26 cellular contexts compared by ENCODE assay signal in the genomic region with DNA sequence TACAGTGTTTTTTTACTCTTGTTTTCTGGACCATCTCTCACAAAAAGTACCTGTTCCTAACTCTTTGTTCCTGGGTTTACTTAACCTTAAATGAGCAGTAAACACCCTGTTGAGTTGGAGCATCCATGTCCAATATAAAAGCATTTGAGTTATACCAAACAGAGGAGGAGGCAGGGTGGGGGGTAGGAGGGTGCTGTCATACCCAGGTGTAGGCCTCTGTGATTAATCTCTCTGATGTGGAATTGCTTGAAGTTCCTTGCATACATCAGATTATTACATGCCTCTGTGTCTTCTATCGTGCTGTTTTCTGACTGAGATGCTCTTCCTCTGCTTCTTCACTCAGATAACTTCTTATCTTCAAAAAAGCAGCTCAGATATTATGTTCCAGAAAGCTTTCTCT. TPM values are rescaled to one million over a fixed set of nuclear protein-coding genes. Genes with fewer than 3 reads are reported as not detected.
DNase-seq lines count a peak whose midpoint lies in the region; ATAC-seq, FAIRE-seq and TF ChIP-seq lines count a peak whose summit lies in the region.
"Had no signal": no experiment of that assay in that cellular context is flagged by ENCODE, and none has a peak within 500 bp of the region (broad histone marks: within the 10 kb centered on the region; RNA-seq: fewer than 3 reads in every experiment).

No MANE protein-coding gene starts in this region.

- no peaks in the 10 kb centered on the region for H3K9me3 ChIP-seq in Loucy (ENCODE audit: insufficient read depth, low read depth, low read length)
- H3K9me3 ChIP-seq in PC-9 (ENCODE audit: insufficient read depth, low read depth) = no peaks in the 10 kb centered on the region
- H3K9me3 ChIP-seq in K562 (replicated peaks; ENCODE audit: control insufficient read depth, insufficient read depth, low read depth, low read length) = no peaks in the 10 kb centered on the region
- H3K9me3 ChIP-seq: BE2C, BLaER1, Caco-2 had no signal

- peak; percentile 39 for ATAC-seq in K562

- intact Hi-C loops in PC-9 (cut with micrococcal nuclease; ENCODE audit: unreplicated experiment) = no loop called here
- intact Hi-C loops in K562 (cut with micrococcal nuclease) = no loop called here

- no peaks in the 10 kb centered on the region for H3K9me1 ChIP-seq in K562 (ENCODE audit: control insufficient read depth, insufficient read depth, low read length)

- H2AFZ ChIP-seq in Loucy (ENCODE audit: low read length) (peak overlapping the region; percentile 29), PC-9 (0 out of 2 replicates have a peak overlapping the region, but pooled peaks have one; percentile 27), K562 (ENCODE audit: low read depth, low read length) (no peak overlapping the region)

- no peak for TF ChIP-seq CTCF in Loucy (conservative IDR thresholded peaks at IDR 0.05; ENCODE audit: low read length)
- TF ChIP-seq CTCF in PC-9 (conservative IDR thresholded peaks at IDR 0.05) = no peak
- TF ChIP-seq CTCF in K562 (IDR thresholded peaks at IDR 0.05 in 2 of 3, conservative IDR thresholded peaks at IDR 0.05 in 1 of 3; ENCODE audit: insufficient read depth in 2 of 3, low read depth in 1 of 3, low read length in 3 of 3) = no peak

- peak; percentile 8 for DNase-seq in Jurkat, Clone E6-1 (ENCODE audit: low read depth, low spot score)
- DNase-seq in PC-9 (no peak), K562 (ENCODE audit: extremely low read depth in 1 of 4, low spot score in 3 of 4) (no peak), HEK293T (ENCODE audit: extremely low spot score) (no peak), anterior cingulate cortex (lab: John Stamatoyannopoulos, UW) (no peak), kidney tubule cell (ENCODE audit: low spot score) (no peak)
- DNase-seq in activated CD4-positive, alpha-beta T cell treated with anti-CD3 and anti-CD28 coated beads, Interleukin-2, amount 50 U/mL, for 1 hour = no peak
- DNase-seq: 8988T; ACHN; BE2C; C1 segment of cervical spinal cord; Caco-2; Calu3; CD4-positive, alpha-beta memory T cell; CD4-positive, CD25-positive, alpha-beta regulatory T cell; CD8-positive, alpha-beta memory T cell; DMS53; DMS79; GF-D8 had no signal

- in situ Hi-C loops in K562 (cut with MboI) = no loop called here

- WGBS in K562 (ENCODE audit: insufficient coverage, low coverage, missing lambda C conversion rate) = 0% methylated on average over 1 of the region's 1 CpG

- CTCF ChIA-PET in PC-9 (lab: Charles Lee) = no interaction called here
- CTCF ChIA-PET in K562 (lab: Yijun Ruan, JAX; ENCODE audit: low intra/inter-chr PET ratio) = no interaction called here
- CTCF ChIA-PET in HEK293T (lab: Yijun Ruan, JAX) = no interaction called here

- POLR2A ChIA-PET in PC-9 (lab: Charles Lee; ENCODE audit: unreplicated experiment) (no interaction called here), K562 (lab: Yijun Ruan, JAX) (no interaction called here), HEK293T (lab: Yijun Ruan, JAX) (no interaction called here)

- H3K27ac ChIP-seq in PC-9 (no peak overlapping the region), K562 (ENCODE audit: extremely low read depth, low read depth, low read length) (no peak overlapping the region)
- H3K27ac ChIP-seq: BLaER1 had no signal

- H3K27me3 ChIP-seq in Loucy (ENCODE audit: insufficient read depth, low read length, poor library complexity, severe bottlenecking) = no peaks in the 10 kb centered on the region
- H3K27me3 ChIP-seq in PC-9 (ENCODE audit: insufficient read depth, low read depth) = no peaks in the 10 kb centered on the region
- no peaks in the 10 kb centered on the region for H3K27me3 ChIP-seq in K562 (ENCODE audit: control insufficient read depth in 2 of 2, insufficient read depth in 2 of 2, low read length in 2 of 2)
- H3K27me3 ChIP-seq: BE2C, BLaER1 had no signal

- BruUV-seq in PC-9 (replicated peaks; lab: Mats Ljungman, UMichigan) (no TSS peak), K562 (replicated peaks; lab: Mats Ljungman, UMichigan) (no TSS peak)

- H3K9ac ChIP-seq in Loucy (ENCODE audit: low read depth, low read length, poor library complexity, severe bottlenecking) = no peak overlapping the region
- H3K9ac ChIP-seq in K562 (ENCODE audit: insufficient read depth in 1 of 2, low read depth in 2 of 2, low read length in 2 of 2) = no peak overlapping the region
- H3K9ac ChIP-seq: BLaER1 had no signal

- FAIRE-seq in K562 (lab: Jason Lieb, UNC) = no peak
- FAIRE-seq: A204.1, D721Med, G401.6, GM12891, GM19239 had no signal

- no peak for TF ChIP-seq EP300 in K562 (IDR thresholded peaks at IDR 0.05; ENCODE audit: low read length)

- TF ChIP-seq POLR2A in K562 (conservative IDR thresholded peaks at IDR 0.05) = no peak

- H3K36me3 ChIP-seq in Loucy (ENCODE audit: insufficient read depth, low read length) (no peaks in the 10 kb centered on the region), PC-9 (ENCODE audit: low read depth) (no peaks in the 10 kb centered on the region), K562 (ENCODE audit: control insufficient read depth, insufficient read depth, low read length) (no peaks in the 10 kb centered on the region)
- H3K36me3 ChIP-seq: BE2C, BLaER1 had no signal

- H3K4me2 ChIP-seq in Loucy (ENCODE audit: low read depth, low read length, poor library complexity, severe bottlenecking) = no peak overlapping the region
- H3K4me2 ChIP-seq in PC-9 = no peak overlapping the region
- no peak overlapping the region for H3K4me2 ChIP-seq in K562 (ENCODE audit: insufficient read depth, low read length)
- H3K4me2 ChIP-seq: BLaER1 had no signal

- H4K20me1 ChIP-seq in Loucy (ENCODE audit: insufficient read depth, low read length, poor library complexity, severe bottlenecking) (no peaks in the 10 kb centered on the region), PC-9 (ENCODE audit: insufficient read depth) (no peaks in the 10 kb centered on the region), K562 (replicated peaks; ENCODE audit: control insufficient read depth, insufficient read depth, low read length) (no peaks in the 10 kb centered on the region)
- H4K20me1 ChIP-seq: BLaER1 had no signal

- H3K4me3 ChIP-seq in Jurkat, Clone E6-1 (ENCODE audit: low read length) = no peak overlapping the region
- H3K4me3 ChIP-seq in Loucy (ENCODE audit: low read length, poor library complexity, severe bottlenecking) = no peak overlapping the region
- no peak overlapping the region for H3K4me3 ChIP-seq in PC-9
- no peak overlapping the region for H3K4me3 ChIP-seq in K562
- H3K4me3 ChIP-seq: BLaER1 had no signal

- no peaks in the 10 kb centered on the region for H3F3A ChIP-seq in Loucy (ENCODE audit: low read depth)
- H3F3A ChIP-seq in PC-9 (ENCODE audit: insufficient read depth, low read depth) = no peaks in the 10 kb centered on the region

- no peaks in the 10 kb centered on the region for H3K9me2 ChIP-seq in Loucy (replicated peaks; ENCODE audit: low read depth, low read length)
- no peaks in the 10 kb centered on the region; the same call in 1 of the 2 replicates for H3K9me2 ChIP-seq in PC-9 (ENCODE audit: insufficient read depth)

- no peaks in the 10 kb centered on the region for H3K79me2 ChIP-seq in Loucy (ENCODE audit: insufficient read depth, low read length)
- H3K79me2 ChIP-seq in PC-9 (ENCODE audit: low read depth) = no peaks in the 10 kb centered on the region
- no peaks in the 10 kb centered on the region for H3K79me2 ChIP-seq in K562 (ENCODE audit: control insufficient read depth, insufficient read depth, low read length)

- peaks cover 27% of the 10 kb centered on the region for H3K4me1 ChIP-seq in Loucy (ENCODE audit: insufficient read depth, low read length, poor library complexity, severe bottlenecking)
- H3K4me1 ChIP-seq in PC-9 (replicated peaks; ENCODE audit: insufficient read depth) = no peaks in the 10 kb centered on the region
- H3K4me1 ChIP-seq in K562 (replicated peaks in 1 of 2; ENCODE audit: control insufficient read depth in 2 of 2, insufficient read depth in 2 of 2, low read length in 2 of 2) = no peaks in the 10 kb centered on the region; a peak in 1 of 5 replicates
- H3K4me1 ChIP-seq: BE2C, Caco-2 had no signal

- no peak for TF ChIP-seq RAD21 in K562 (CRISPR knock-in tag; conservative IDR thresholded peaks at IDR 0.05 in 1 of 2, IDR thresholded peaks at IDR 0.05 in 1 of 2)

TF ChIP-seq in HEK293T, 16 proteins besides CTCF, POLR2A, EP300 and RAD21:
- TF ChIP-seq ELF4 (IDR thresholded peaks at IDR 0.05) (no peak), FOXA1 (IDR thresholded peaks at IDR 0.05) (no peak), TARDBP (IDR thresholded peaks at IDR 0.05) (no peak), SP1 (IDR thresholded peaks at IDR 0.05) (no peak)

RNA-seq across cellular contexts. Expression of a gene that starts 28.1 kb away (rescaled TPM):
- polyA plus RNA-seq in Jurkat, Clone E6-1 (2012; ENCODE audit: insufficient read depth, insufficient read length) = 5.5 TPM
- total RNA-seq in PC-9 (2021) = not detected in 2 replicates
- not detected in 2 replicates for total RNA-seq in K562 (2011; cell fraction: chromatin; rRNA removed; ENCODE audit: low replicate concordance)
- total RNA-seq in K562 (2011; cell fraction: nucleolus; rRNA removed) = not detected in 2 replicates
- not detected in 2 replicates for total RNA-seq in K562 (2011; cell fraction: nucleoplasm; rRNA removed)
- not detected in 2 replicates for total RNA-seq in K562 (2014; rRNA removed)
- 0.10 TPM in 1 of 2 replicates, not detected in the other for total RNA-seq in K562 (2014; rRNA removed; fragmentation: Illumina TruSeq; extraction: Trizol)
- 0.11 and 0.19 TPM in 2 replicates for total RNA-seq in K562 (2015; rRNA removed; fragmentation: Illumina TruSeq; extraction: Trizol)
- not detected in 2 replicates for total RNA-seq in K562 (2021)
- 0.06 TPM in 1 of 2 replicates, not detected in the other for polyA plus RNA-seq in K562 (2011; rRNA removed)
- 0.03 TPM in 1 of 2 replicates, not detected in the other for polyA plus RNA-seq in K562 (2011; cell fraction: cytosol; rRNA removed)
- not detected in 2 replicates for polyA plus RNA-seq in K562 (2011; cell fraction: nucleus; rRNA removed)
- polyA plus RNA-seq in K562 (2012) = 0.07 and 0.09 TPM in 2 replicates
- 0.04 and 0.08 TPM in 2 replicates for polyA plus RNA-seq in K562 (2014; fragmentation: Illumina TruSeq; extraction: Trizol)
- under 1 TPM in 1 of 2 experiments, not detected in 1; 0.03 TPM for polyA plus RNA-seq in K562 (2014; fragmentation: Nextera tagmentation; extraction: Ambion mirVana)
- polyA plus RNA-seq in K562 (2014; rRNA removed) = not detected in 2 replicates
- polyA minus RNA-seq in K562 (2011; rRNA and poly(A)+ RNA removed) = 0.12 TPM in 1 of 2 replicates, not detected in the other
- polyA minus RNA-seq in K562 (2011; cell fraction: cytosol; rRNA and poly(A)+ RNA removed) = not detected in 2 replicates
- 0.22 TPM in 1 of 2 replicates, not detected in the other for polyA minus RNA-seq in K562 (2011; cell fraction: nucleus; rRNA and poly(A)+ RNA removed)
- total RNA-seq: Caco-2, Calu3 had no signal
